1 cellular context compared by ENCODE assay signal in genomic region chr1:155195201-155196102, GRCh38.
TF ChIP-seq lines count a peak whose summit lies in the region.

No MANE protein-coding gene starts in this region.

TF ChIP-seq in SK-N-SH, 30 proteins besides CTCF, POLR2A, EP300 and RAD21 (continued from another document):
- TF ChIP-seq, protein P1, sequence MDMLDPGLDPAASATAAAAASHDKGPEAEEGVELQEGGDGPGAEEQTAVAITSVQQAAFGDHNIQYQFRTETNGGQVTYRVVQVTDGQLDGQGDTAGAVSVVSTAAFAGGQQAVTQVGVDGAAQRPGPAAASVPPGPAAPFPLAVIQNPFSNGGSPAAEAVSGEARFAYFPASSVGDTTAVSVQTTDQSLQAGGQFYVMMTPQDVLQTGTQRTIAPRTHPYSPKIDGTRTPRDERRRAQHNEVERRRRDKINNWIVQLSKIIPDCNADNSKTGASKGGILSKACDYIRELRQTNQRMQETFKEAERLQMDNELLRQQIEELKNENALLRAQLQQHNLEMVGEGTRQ (IDR thresholded peaks at IDR 0.05; ENCODE audit: borderline replicate concordance, low read depth, low read length) = no peak
